ENCODE assay signal across 21 cellular contexts in the genomic region with DNA sequence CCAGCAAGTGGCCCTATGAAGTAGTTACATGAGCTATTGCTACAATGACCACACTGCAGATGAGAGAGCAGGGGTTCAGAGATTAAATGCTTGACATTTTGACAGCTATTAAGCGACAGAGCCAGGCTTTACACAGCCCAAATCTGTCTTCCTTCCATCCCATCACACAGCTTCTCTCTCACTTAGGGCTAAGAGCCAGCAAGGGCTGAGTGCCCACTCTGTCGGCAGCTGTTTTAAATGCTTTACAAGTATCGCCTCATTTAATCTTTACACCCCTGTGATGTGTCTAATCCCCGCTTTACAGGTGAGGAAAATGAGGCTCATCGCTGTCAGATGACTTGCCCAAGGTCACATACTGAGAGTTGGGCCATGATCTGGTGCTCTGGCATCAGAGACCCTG. TPM values are rescaled to one million over a fixed set of nuclear protein-coding genes. Genes with fewer than 3 reads are reported as not detected.
DNase-seq lines count a peak whose midpoint lies in the region; ATAC-seq and TF ChIP-seq lines count a peak whose summit lies in the region.
"Had no signal": no experiment of that assay in that cellular context is flagged by ENCODE, and none has a peak within 500 bp of the region (broad histone marks: within the 10 kb centered on the region; RNA-seq: fewer than 3 reads in every experiment).

No MANE protein-coding gene starts in this region.

- H3K36me3 Mint-ChIP-seq in stimulated activated naive CD8-positive, alpha-beta T cell treated with anti-CD3 and anti-CD28 coated beads, Interleukin-15, Interleukin-2, amounts not matched to agents 100 ng/mL and 50 ng/mL, for 24 hours (ENCODE audit: low read depth) = no peaks in the 10 kb centered on the region
- no peaks in the 10 kb centered on the region for H3K36me3 Mint-ChIP-seq in activated T-helper 2 cell treated with anti-CD3 and anti-CD28 coated beads, Interferon-gamma antibody, Interleukin-2, Interleukin-4, amounts not matched to agents 10 μg/mL and 5 μg/mL and 100 μg/mL, durations not matched to agents 14 hours and 24 hours and 36 hours (ENCODE audit: low read depth)
- H3K36me3 Mint-ChIP-seq in memory B cell = no peaks in the 10 kb centered on the region
- no peaks in the 10 kb centered on the region for H3K36me3 Mint-ChIP-seq in type B pancreatic cell
- H3K36me3 Mint-ChIP-seq: CD4-positive, CD25-positive, alpha-beta regulatory T cell; mesothelial cell of epicardium had no signal

- TF ChIP-seq CTCF in type B pancreatic cell (conservative IDR thresholded peaks at IDR 0.05) = no peak

- in situ Hi-C loops in KBM-7 (cut with MboI; ENCODE audit: low pct_unique_long_range_greater_than_20kb, low sequenced_read_pairs) = no loop called here

- H3K9me3 Mint-ChIP-seq in stimulated activated naive CD8-positive, alpha-beta T cell treated with anti-CD3 and anti-CD28 coated beads, Interleukin-15, Interleukin-2, amounts not matched to agents 100 ng/mL and 50 ng/mL, for 24 hours = no peaks in the 10 kb centered on the region
- H3K9me3 Mint-ChIP-seq in stimulated activated naive CD8-positive, alpha-beta T cell treated with anti-CD3 and anti-CD28 coated beads, Interleukin-15, amount 100 ng/mL, for 72 hours = no peaks in the 10 kb centered on the region
- no peaks in the 10 kb centered on the region for H3K9me3 Mint-ChIP-seq in activated T-helper 2 cell treated with anti-CD3 and anti-CD28 coated beads, Interferon-gamma antibody, Interleukin-2, Interleukin-4, amounts not matched to agents 10 μg/mL and 5 μg/mL and 100 μg/mL, durations not matched to agents 14 hours and 24 hours and 36 hours
- H3K9me3 Mint-ChIP-seq in memory B cell (no peaks in the 10 kb centered on the region), type B pancreatic cell (no peaks in the 10 kb centered on the region)
- H3K9me3 Mint-ChIP-seq: activated CD4-positive, alpha-beta memory T cell treated with anti-CD3 and anti-CD28 coated beads, Interleukin-2, amount 10 ng/mL, durations not matched to agents 7 days and 5 days; CD4-positive, CD25-positive, alpha-beta regulatory T cell; mesothelial cell of epicardium had no signal

- ATAC-seq in stimulated activated naive CD8-positive, alpha-beta T cell treated with anti-CD3 and anti-CD28 coated beads, Interleukin-15, amount 100 ng/mL, for 72 hours = no peak
- ATAC-seq in memory B cell (ENCODE audit: low read depth) (no peak), GM19452 (IDR thresholded peaks at IDR 0.05; ENCODE audit: unreplicated experiment) (no peak), GM21619 (IDR thresholded peaks at IDR 0.05; ENCODE audit: unreplicated experiment) (no peak)
- ATAC-seq: HCT116, left lobe of liver had no signal

- H3K4me1 Mint-ChIP-seq in stimulated activated naive CD8-positive, alpha-beta T cell treated with anti-CD3 and anti-CD28 coated beads, Interleukin-15, Interleukin-2, amounts not matched to agents 100 ng/mL and 50 ng/mL, for 24 hours (ENCODE audit: low read depth) = peaks cover 9% of the 10 kb centered on the region
- peaks cover 23% of the 10 kb centered on the region for H3K4me1 Mint-ChIP-seq in stimulated activated naive CD8-positive, alpha-beta T cell treated with anti-CD3 and anti-CD28 coated beads, Interleukin-15, amount 100 ng/mL, for 72 hours
- H3K4me1 Mint-ChIP-seq in activated T-helper 2 cell treated with anti-CD3 and anti-CD28 coated beads, Interferon-gamma antibody, Interleukin-2, Interleukin-4, amounts not matched to agents 10 μg/mL and 5 μg/mL and 100 μg/mL, durations not matched to agents 14 hours and 24 hours and 36 hours (ENCODE audit: low read depth) = peaks cover 12% of the 10 kb centered on the region
- H3K4me1 Mint-ChIP-seq in memory B cell (peaks cover 10% of the 10 kb centered on the region), type B pancreatic cell (ENCODE audit: unreplicated experiment) (peaks cover 3% of the 10 kb centered on the region)

- peaks cover 6% of the 10 kb centered on the region for H3K27me3 Mint-ChIP-seq in stimulated activated naive CD8-positive, alpha-beta T cell treated with anti-CD3 and anti-CD28 coated beads, Interleukin-15, Interleukin-2, amounts not matched to agents 100 ng/mL and 50 ng/mL, for 24 hours
- H3K27me3 Mint-ChIP-seq in stimulated activated naive CD8-positive, alpha-beta T cell treated with anti-CD3 and anti-CD28 coated beads, Interleukin-15, amount 100 ng/mL, for 72 hours = peaks cover 23% of the 10 kb centered on the region
- peaks cover 11% of the 10 kb centered on the region for H3K27me3 Mint-ChIP-seq in activated T-helper 2 cell treated with anti-CD3 and anti-CD28 coated beads, Interferon-gamma antibody, Interleukin-2, Interleukin-4, amounts not matched to agents 10 μg/mL and 5 μg/mL and 100 μg/mL, durations not matched to agents 14 hours and 24 hours and 36 hours (ENCODE audit: low read depth)
- peaks cover 5% of the 10 kb centered on the region for H3K27me3 Mint-ChIP-seq in memory B cell
- peaks cover 25% of the 10 kb centered on the region for H3K27me3 Mint-ChIP-seq in type B pancreatic cell

- DNase-seq in stimulated activated naive CD8-positive, alpha-beta T cell treated with anti-CD3 and anti-CD28 coated beads, Interleukin-15, amount 100 ng/mL, for 72 hours = no peak
- DNase-seq in activated T-helper 2 cell treated with anti-CD3 and anti-CD28 coated beads, Interferon-gamma antibody, Interleukin-2, Interleukin-4, amounts not matched to agents 10 μg/mL and 5 μg/mL and 100 μg/mL, durations not matched to agents 14 hours and 24 hours and 36 hours (ENCODE audit: low spot score) = no peak
- no peak for DNase-seq in memory B cell (ENCODE audit: low spot score in 2 of 2)
- no peak for DNase-seq in type B pancreatic cell (ENCODE audit: extremely low spot score, unreplicated experiment)
- DNase-seq in KBM-7 = no peak
- DNase-seq: activated CD4-positive, alpha-beta memory T cell treated with anti-CD3 and anti-CD28 coated beads, Interleukin-2, amount 10 ng/mL, durations not matched to agents 7 days and 5 days; activated T-cell treated with anti-CD3 and anti-CD28 coated beads, Interleukin-2, amount 50 U/mL, for 48 hours; CD4-positive, CD25-positive, alpha-beta regulatory T cell; cortex of kidney; heart right ventricle; MG63; NCI-H1436; NCI-H524 treated with DMSO at 0.1 percent for 48 hours; SJCRH30 had no signal

- intact Hi-C loops in activated T-helper 2 cell treated with anti-CD3 and anti-CD28 coated beads, Interferon-gamma antibody, Interleukin-2, Interleukin-4, amounts not matched to agents 10 μg/mL and 5 μg/mL and 100 μg/mL, durations not matched to agents 14 hours and 24 hours and 36 hours (cut with micrococcal nuclease) = no loop called here

- peak overlapping the region; percentile 52 for H3K4me3 Mint-ChIP-seq in stimulated activated naive CD8-positive, alpha-beta T cell treated with anti-CD3 and anti-CD28 coated beads, Interleukin-15, Interleukin-2, amounts not matched to agents 100 ng/mL and 50 ng/mL, for 24 hours
- H3K4me3 Mint-ChIP-seq in stimulated activated naive CD8-positive, alpha-beta T cell treated with anti-CD3 and anti-CD28 coated beads, Interleukin-15, amount 100 ng/mL, for 72 hours = peak overlapping the region in 1 of 2 donors; percentile 20
- peak overlapping the region; percentile 50 for H3K4me3 Mint-ChIP-seq in activated T-helper 2 cell treated with anti-CD3 and anti-CD28 coated beads, Interferon-gamma antibody, Interleukin-2, Interleukin-4, amounts not matched to agents 10 μg/mL and 5 μg/mL and 100 μg/mL, durations not matched to agents 14 hours and 24 hours and 36 hours (ENCODE audit: low read depth)
- peak overlapping the region; percentile 54 for H3K4me3 Mint-ChIP-seq in memory B cell
- peak overlapping the region; percentile 83 for H3K4me3 Mint-ChIP-seq in type B pancreatic cell

- H3K27ac Mint-ChIP-seq in stimulated activated naive CD8-positive, alpha-beta T cell treated with anti-CD3 and anti-CD28 coated beads, Interleukin-15, Interleukin-2, amounts not matched to agents 100 ng/mL and 50 ng/mL, for 24 hours = no peak overlapping the region
- H3K27ac Mint-ChIP-seq in stimulated activated naive CD8-positive, alpha-beta T cell treated with anti-CD3 and anti-CD28 coated beads, Interleukin-15, amount 100 ng/mL, for 72 hours = no peak overlapping the region
- no peak overlapping the region for H3K27ac Mint-ChIP-seq in activated T-helper 2 cell treated with anti-CD3 and anti-CD28 coated beads, Interferon-gamma antibody, Interleukin-2, Interleukin-4, amounts not matched to agents 10 μg/mL and 5 μg/mL and 100 μg/mL, durations not matched to agents 14 hours and 24 hours and 36 hours
- H3K27ac Mint-ChIP-seq in memory B cell (no peak overlapping the region), type B pancreatic cell (no peak overlapping the region)
- H3K27ac Mint-ChIP-seq: activated CD4-positive, alpha-beta memory T cell treated with anti-CD3 and anti-CD28 coated beads, Interleukin-2, amount 10 ng/mL, durations not matched to agents 7 days and 5 days; CD4-positive, CD25-positive, alpha-beta regulatory T cell; mesothelial cell of epicardium had no signal

RNA-seq across cellular contexts. Expression of gene OPALIN, which starts 15.2 kb away (rescaled TPM):
- not detected in 2 replicates for total RNA-seq in activated T-helper 2 cell treated with anti-CD3 and anti-CD28 coated beads, Interferon-gamma antibody, Interleukin-2, Interleukin-4, amounts not matched to agents 10 μg/mL and 5 μg/mL and 100 μg/mL, durations not matched to agents 14 hours and 24 hours and 36 hours
- not detected in 2 replicates for total RNA-seq in type B pancreatic cell (ENCODE audit: low replicate concordance)
- total RNA-seq: activated CD4-positive, alpha-beta memory T cell treated with anti-CD3 and anti-CD28 coated beads, Interleukin-2, amount 10 ng/mL, durations not matched to agents 7 days and 5 days; CD4-positive, CD25-positive, alpha-beta regulatory T cell; heart right ventricle; left lobe of liver; mesothelial cell of epicardium; pulmonary artery endothelial cell; SJCRH30 had no signal
